ENCODE assay signal across 8 cellular contexts in genomic region chr1:212186427-212187207, GRCh38.
DNase-seq lines count a peak whose midpoint lies in the region; ATAC-seq and TF ChIP-seq lines count a peak whose summit lies in the region.

No MANE protein-coding gene starts in this region.

- no peaks in the 10 kb centered on the region for H3K79me2 ChIP-seq in DND-41 (ENCODE audit: insufficient read depth, low read length)

- intact Hi-C loops in spleen (cut with DNase I; ENCODE audit: low total_unique reads) = no loop called here

- H3K9me3 ChIP-seq in DND-41 (ENCODE audit: insufficient read depth, low read length, severe bottlenecking) (no peaks in the 10 kb centered on the region), T-helper 17 cell (ENCODE audit: control insufficient read depth, low read length, poor library complexity, severe bottlenecking) (no peaks in the 10 kb centered on the region), spleen (no peaks in the 10 kb centered on the region), suprapubic skin (no peaks in the 10 kb centered on the region)

- WGBS in spleen, 5 donors = 50 to 55% (median 54%) methylated on average over 8 of the region's 8 CpGs
- 68% methylated on average over 8 of the region's 8 CpGs for WGBS in suprapubic skin

- TF ChIP-seq POLR2A in spleen (IDR thresholded peaks at IDR 0.05) = no peak
- TF ChIP-seq POLR2A in suprapubic skin (IDR thresholded peaks at IDR 0.05) = no peak

- no peaks in the 10 kb centered on the region for H3K27me3 Mint-ChIP-seq in T-helper 17 cell

- H3K36me3 ChIP-seq in DND-41 (ENCODE audit: insufficient read depth, low read length) (no peaks in the 10 kb centered on the region), spleen (no peaks in the 10 kb centered on the region), suprapubic skin (no peaks in the 10 kb centered on the region)

- H3K4me1 ChIP-seq in DND-41 (ENCODE audit: insufficient read depth, low read length) (peaks cover 14% of the 10 kb centered on the region), spleen (peaks cover 9 to 51% (median 42%) of the 10 kb centered on the region in 6 donors), suprapubic skin (peaks cover 12% of the 10 kb centered on the region)

- TF ChIP-seq CTCF in DND-41 (IDR thresholded peaks at IDR 0.05; ENCODE audit: borderline replicate concordance, extremely low read depth, low read length, poor library complexity, severe bottlenecking) (no peak), spleen (IDR thresholded peaks at IDR 0.05 in 8 of 11, conservative IDR thresholded peaks at IDR 0.05 in 3 of 11) (no peak), suprapubic skin (IDR thresholded peaks at IDR 0.05) (no peak)

- no peaks in the 10 kb centered on the region for H3K27me3 ChIP-seq in DND-41 (ENCODE audit: insufficient read depth, low read length, poor library complexity)
- H3K27me3 ChIP-seq in spleen (replicated peaks in 1 of 7) = no peaks in the 10 kb centered on the region
- H3K27me3 ChIP-seq in suprapubic skin = no peaks in the 10 kb centered on the region

- H3K4me1 Mint-ChIP-seq in T-helper 17 cell = peaks cover 21% of the 10 kb centered on the region

- DNase-seq in DND-41 = peak; percentile 50
- DNase-seq in GM19240 (ENCODE audit: insufficient read length, low spot score) = peak; percentile 61
- no peak for DNase-seq in T-helper 17 cell
- no peak for DNase-seq in spleen
- no peak for DNase-seq in iPS-NIHi7 (ENCODE audit: extremely low spot score)
- no peak for DNase-seq in suprapubic skin (ENCODE audit: low spot score in 2 of 2)
- no peak for DNase-seq in cerebellar nuclear complex (lab: John Stamatoyannopoulos, UW)

- H3K4me2 ChIP-seq in DND-41 (ENCODE audit: insufficient read depth, low read length) = peak overlapping the region; percentile 47

- H3K36me3 Mint-ChIP-seq in T-helper 17 cell (ENCODE audit: low read depth) = peaks cover 5% of the 10 kb centered on the region

- H3K4me3 Mint-ChIP-seq in T-helper 17 cell = peak overlapping the region; percentile 60

- H4K20me1 ChIP-seq in DND-41 (ENCODE audit: insufficient read depth, low read length) = no peaks in the 10 kb centered on the region

- H3K4me3 ChIP-seq in DND-41 (ENCODE audit: low read depth in 1 of 2, low read length in 2 of 2) (peak overlapping the region in 1 of 2 experiments; percentile 21; a peak in 1 of 4 replicates), spleen (no peak overlapping the region), suprapubic skin (no peak overlapping the region)

- no peak for TF ChIP-seq EP300 in suprapubic skin (IDR thresholded peaks at IDR 0.05)

- peak overlapping the region; percentile 67 for H3K27ac ChIP-seq in DND-41 (ENCODE audit: low read length)
- peak overlapping the region in 7 of 8 donors; percentile 3 to 59 (median 50) for H3K27ac ChIP-seq in spleen
- H3K27ac ChIP-seq in suprapubic skin = no peak overlapping the region

- peak overlapping the region; percentile 28; the same call in 1 of the 2 replicates for H3K9ac ChIP-seq in DND-41 (ENCODE audit: low read depth, low read length)

- ATAC-seq in DND-41 (ENCODE audit: insufficient read depth, low read depth) (peak; percentile 94), HG03175 (IDR thresholded peaks at IDR 0.05; ENCODE audit: unreplicated experiment) (peak; percentile 99), T-helper 17 cell (peak; percentile 77)

- H3K27ac Mint-ChIP-seq in T-helper 17 cell = peak overlapping the region; percentile 19

- H2AFZ ChIP-seq in DND-41 (ENCODE audit: low read depth, low read length) = peak overlapping the region; percentile 55

Comparison
In these comparisons a context has a peak if more than half of its experiments do, and no peak if none do; other contexts are left out.
1. DNase-seq: peak in DND-41 (single experiment) and GM19240 (single experiment); none in T-helper 17 cell (0 of 3), spleen (single experiment), iPS-NIHi7 (single experiment), suprapubic skin (0 of 2) and cerebellar nuclear complex (0 of 2).
2. Peak in every context shown above with its lines, with median percentiles within 50 percentile points of each other: ATAC-seq.